ENCODE assay signal across 8 cellular contexts in genomic region chrX:78029663-78030062, GRCh38.
DNase-seq lines count a peak whose midpoint lies in the region; ATAC-seq and TF ChIP-seq lines count a peak whose summit lies in the region.

No MANE protein-coding gene starts in this region.

- H3K9me3 ChIP-seq in tibial artery, result no peaks in the 10 kb centered on the region

- H3K4me3 ChIP-seq in fibroblast of pulmonary artery (replicated peaks; ENCODE audit: low read depth, low read length) (no peak overlapping the region), tibial artery (no peak overlapping the region)

- intact Hi-C loops in tibial artery (cut with DNase I; ENCODE audit: low total_unique reads), result no loop called here

- no peaks in the 10 kb centered on the region for H3K4me1 ChIP-seq in tibial artery

- H3K27ac ChIP-seq in tibial artery, result no peak overlapping the region

- peak; percentile 52 for DNase-seq in EH (ENCODE audit: low read depth)
- peak; percentile 50 for DNase-seq in fibroblast of pulmonary artery (ENCODE audit: low read depth)
- no peak for DNase-seq in tibial artery
- no peak for DNase-seq in stimulated activated naive CD4-positive, alpha-beta T cell treated with Interleukin-2 at 50 U/mL for 16 hours (lab: John Stamatoyannopoulos, UW)
- DNase-seq in activated gamma-delta T cell treated with Interleukin-2 at 50 U/mL for 16 hours, result no peak

- H3K36me3 ChIP-seq in tibial artery, result no peaks in the 10 kb centered on the region

- ATAC-seq in HG03095 (IDR thresholded peaks at IDR 0.05; ENCODE audit: unreplicated experiment) (peak; percentile 65), SK-N-SH treated with all-trans-retinoic acid at 6 μM for 48 hours (peak; percentile 79), HG03280 (IDR thresholded peaks at IDR 0.05; ENCODE audit: unreplicated experiment) (no peak)

- peak; percentile 49 for TF ChIP-seq CTCF in fibroblast of pulmonary artery (IDR thresholded peaks at IDR 0.05; ENCODE audit: low read length, missing control alignments)
- TF ChIP-seq CTCF in tibial artery (IDR thresholded peaks at IDR 0.05), result peak; percentile 29 to 32

- no peaks in the 10 kb centered on the region for H3K27me3 ChIP-seq in tibial artery

TF ChIP-seq in SK-N-SH treated with all-trans-retinoic acid at 6 μM for 48 hours, 23 proteins besides CTCF, POLR2A, EP300 and RAD21:
- no peak for TF ChIP-seq ARNTL (CRISPR knock-in tag; IDR thresholded peaks at IDR 0.05; ENCODE audit: borderline replicate concordance, low read depth)
- TF ChIP-seq ZNF565 (CRISPR knock-in tag; conservative IDR thresholded peaks at IDR 0.05; ENCODE audit: low read depth), result no peak
- no peak for TF ChIP-seq TCF4 (CRISPR knock-in tag; IDR thresholded peaks at IDR 0.05; ENCODE audit: borderline replicate concordance)
- TF ChIP-seq ZNF70 (CRISPR knock-in tag; IDR thresholded peaks at IDR 0.05), result no peak
- TF ChIP-seq, protein P1, sequence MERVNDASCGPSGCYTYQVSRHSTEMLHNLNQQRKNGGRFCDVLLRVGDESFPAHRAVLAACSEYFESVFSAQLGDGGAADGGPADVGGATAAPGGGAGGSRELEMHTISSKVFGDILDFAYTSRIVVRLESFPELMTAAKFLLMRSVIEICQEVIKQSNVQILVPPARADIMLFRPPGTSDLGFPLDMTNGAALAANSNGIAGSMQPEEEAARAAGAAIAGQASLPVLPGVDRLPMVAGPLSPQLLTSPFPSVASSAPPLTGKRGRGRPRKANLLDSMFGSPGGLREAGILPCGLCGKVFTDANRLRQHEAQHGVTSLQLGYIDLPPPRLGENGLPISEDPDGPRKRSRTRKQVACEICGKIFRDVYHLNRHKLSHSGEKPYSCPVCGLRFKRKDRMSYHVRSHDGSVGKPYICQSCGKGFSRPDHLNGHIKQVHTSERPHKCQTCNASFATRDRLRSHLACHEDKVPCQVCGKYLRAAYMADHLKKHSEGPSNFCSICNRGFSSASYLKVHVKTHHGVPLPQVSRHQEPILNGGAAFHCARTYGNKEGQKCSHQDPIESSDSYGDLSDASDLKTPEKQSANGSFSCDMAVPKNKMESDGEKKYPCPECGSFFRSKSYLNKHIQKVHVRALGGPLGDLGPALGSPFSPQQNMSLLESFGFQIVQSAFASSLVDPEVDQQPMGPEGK (CRISPR knock-in tag; IDR thresholded peaks at IDR 0.05; ENCODE audit: borderline replicate concordance), result no peak
- TF ChIP-seq, protein P2, sequence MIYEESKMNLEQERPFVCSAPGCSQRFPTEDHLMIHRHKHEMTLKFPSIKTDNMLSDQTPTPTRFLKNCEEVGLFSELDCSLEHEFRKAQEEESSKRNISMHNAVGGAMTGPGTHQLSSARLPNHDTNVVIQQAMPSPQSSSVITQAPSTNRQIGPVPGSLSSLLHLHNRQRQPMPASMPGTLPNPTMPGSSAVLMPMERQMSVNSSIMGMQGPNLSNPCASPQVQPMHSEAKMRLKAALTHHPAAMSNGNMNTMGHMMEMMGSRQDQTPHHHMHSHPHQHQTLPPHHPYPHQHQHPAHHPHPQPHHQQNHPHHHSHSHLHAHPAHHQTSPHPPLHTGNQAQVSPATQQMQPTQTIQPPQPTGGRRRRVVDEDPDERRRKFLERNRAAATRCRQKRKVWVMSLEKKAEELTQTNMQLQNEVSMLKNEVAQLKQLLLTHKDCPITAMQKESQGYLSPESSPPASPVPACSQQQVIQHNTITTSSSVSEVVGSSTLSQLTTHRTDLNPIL (CRISPR knock-in tag; IDR thresholded peaks at IDR 0.05; ENCODE audit: low read depth), result no peak
- no peak for TF ChIP-seq ISL1 (CRISPR knock-in tag; IDR thresholded peaks at IDR 0.05)
- no peak for TF ChIP-seq PPARA (CRISPR knock-in tag; IDR thresholded peaks at IDR 0.05; ENCODE audit: borderline replicate concordance)
- no peak for TF ChIP-seq ZFP30 (CRISPR knock-in tag; IDR thresholded peaks at IDR 0.05)
- TF ChIP-seq CSDC2 (CRISPR knock-in tag; IDR thresholded peaks at IDR 0.05), result no peak
- TF ChIP-seq ZFP3 (CRISPR knock-in tag; IDR thresholded peaks at IDR 0.05), result no peak
- TF ChIP-seq RARB (CRISPR knock-in tag; IDR thresholded peaks at IDR 0.05), result no peak
- TF ChIP-seq GLIS3 (CRISPR knock-in tag; IDR thresholded peaks at IDR 0.05), result no peak
- TF ChIP-seq ZNF8 (CRISPR knock-in tag; IDR thresholded peaks at IDR 0.05), result no peak
- TF ChIP-seq OSR1 (CRISPR knock-in tag; IDR thresholded peaks at IDR 0.05), result no peak
- no peak for TF ChIP-seq ZC3H10 (CRISPR knock-in tag; IDR thresholded peaks at IDR 0.05)
- no peak for TF ChIP-seq SNAI2 (CRISPR knock-in tag; IDR thresholded peaks at IDR 0.05)
- TF ChIP-seq ESRRG (CRISPR knock-in tag; IDR thresholded peaks at IDR 0.05), result no peak
- TF ChIP-seq, protein P3, sequence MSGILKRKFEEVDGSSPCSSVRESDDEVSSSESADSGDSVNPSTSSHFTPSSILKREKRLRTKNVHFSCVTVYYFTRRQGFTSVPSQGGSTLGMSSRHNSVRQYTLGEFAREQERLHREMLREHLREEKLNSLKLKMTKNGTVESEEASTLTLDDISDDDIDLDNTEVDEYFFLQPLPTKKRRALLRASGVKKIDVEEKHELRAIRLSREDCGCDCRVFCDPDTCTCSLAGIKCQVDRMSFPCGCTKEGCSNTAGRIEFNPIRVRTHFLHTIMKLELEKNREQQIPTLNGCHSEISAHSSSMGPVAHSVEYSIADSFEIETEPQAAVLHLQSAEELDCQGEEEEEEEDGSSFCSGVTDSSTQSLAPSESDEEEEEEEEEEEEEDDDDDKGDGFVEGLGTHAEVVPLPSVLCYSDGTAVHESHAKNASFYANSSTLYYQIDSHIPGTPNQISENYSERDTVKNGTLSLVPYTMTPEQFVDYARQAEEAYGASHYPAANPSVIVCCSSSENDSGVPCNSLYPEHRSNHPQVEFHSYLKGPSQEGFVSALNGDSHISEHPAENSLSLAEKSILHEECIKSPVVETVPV (CRISPR knock-in tag; IDR thresholded peaks at IDR 0.05), result no peak

Comparison
In these comparisons a context has a peak if more than half of its experiments do, and no peak if none do; other contexts are left out.
1. DNase-seq: peak in EH (single experiment) and fibroblast of pulmonary artery (single experiment); none in tibial artery (0 of 2), stimulated activated naive CD4-positive, alpha-beta T cell treated with Interleukin-2 at 50 U/mL for 16 hours (single experiment) and activated gamma-delta T cell treated with Interleukin-2 at 50 U/mL for 16 hours (single experiment).